ENCODE assay signal across 18 cellular contexts in the genomic region with DNA sequence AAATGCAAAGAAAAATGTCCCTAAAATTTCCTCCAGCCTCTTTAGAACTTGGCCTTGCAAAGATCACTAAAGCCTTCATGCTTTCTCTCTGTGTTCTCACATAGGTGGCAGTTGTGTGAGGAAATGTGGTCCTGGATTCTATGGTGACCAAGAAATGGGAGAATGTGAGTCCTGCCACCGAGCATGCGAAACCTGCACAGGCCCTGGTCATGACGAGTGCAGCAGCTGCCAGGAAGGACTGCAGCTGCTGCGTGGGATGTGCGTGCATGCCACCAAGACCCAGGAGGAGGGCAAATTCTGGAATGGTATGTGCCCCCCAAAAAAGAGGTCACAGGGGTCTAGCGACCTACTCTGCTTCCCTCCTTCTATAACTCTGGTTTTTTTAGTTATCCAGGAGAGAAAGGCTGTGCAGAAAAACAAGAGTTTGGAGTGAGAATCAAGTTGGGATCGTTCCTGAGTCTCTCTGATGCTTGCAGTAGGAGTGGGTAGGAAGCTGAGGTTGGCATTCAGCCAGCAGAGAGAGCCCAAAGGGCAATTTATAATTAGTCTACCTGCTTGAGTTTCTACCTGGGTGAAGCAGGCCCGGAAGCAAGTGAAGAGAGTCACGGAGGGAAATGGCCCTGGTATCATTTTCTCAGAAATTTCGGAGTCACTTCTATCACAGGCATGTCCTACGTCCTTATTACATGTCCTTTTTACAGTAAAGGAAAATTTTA.
A peak's percentile ranks its signal among the peaks of the same experiment; 100 is the strongest.
DNase-seq lines count a peak whose midpoint lies in the region; ATAC-seq, FAIRE-seq and TF ChIP-seq lines count a peak whose summit lies in the region.
"Had no signal": no experiment of that assay in that cellular context is flagged by ENCODE, and none has a peak within 500 bp of the region (broad histone marks: within the 10 kb centered on the region; RNA-seq: fewer than 3 reads in every experiment).

No MANE protein-coding gene starts in this region.

- no peaks in the 10 kb centered on the region for H3K9me3 Mint-ChIP-seq in GM23338
- no peaks in the 10 kb centered on the region for H3K9me3 Mint-ChIP-seq in stimulated activated memory B cell treated with anti-CD40 and anti-IgM and Interleukin-4, amounts not matched to agents 10 μg/mL and 1 μg/mL and 100 μg/mL, for 72 hours
- H3K9me3 Mint-ChIP-seq: activated T-cell treated with anti-CD3 and anti-CD28 coated beads, Interleukin-2, amount 50 U/mL, for 24 hours; CD4-positive, alpha-beta T cell; H9; stimulated activated effector memory CD8-positive, alpha-beta T cell treated with anti-CD3 and anti-CD28 coated beads, Interleukin-12 subunit alpha, Interleukin-12 subunit beta, amount 100 ng/mL, for 72 hours; T-cell had no signal

- H3K9ac ChIP-seq in trophoblast cell (ENCODE audit: low read length): no peak overlapping the region

- H3K4me3 ChIP-seq in GM23338 (no peak overlapping the region), small intestine (ENCODE audit: low read depth in 1 of 2, low read length in 2 of 2) (no peak overlapping the region), trophoblast cell (ENCODE audit: low read depth, low read length) (no peak overlapping the region)
- H3K4me3 ChIP-seq: suprapubic skin had no signal

- H3K36me3 ChIP-seq in GM23338 (ENCODE audit: insufficient read depth) (no peaks in the 10 kb centered on the region), small intestine (ENCODE audit: control insufficient read depth in 2 of 2, insufficient read depth in 2 of 2, low read length in 2 of 2) (peaks cover 3 to 11% of the 10 kb centered on the region in 2 donors), trophoblast cell (ENCODE audit: control insufficient read depth in 1 of 2, insufficient read depth in 2 of 2, low read length in 2 of 2) (no peaks in the 10 kb centered on the region)
- H3K36me3 ChIP-seq: brain microvascular endothelial cell, suprapubic skin had no signal

- no peak overlapping the region for H3K27ac ChIP-seq in GM23338 (ENCODE audit: low read depth)
- H3K27ac ChIP-seq in small intestine (ENCODE audit: low read depth in 1 of 2, low read length in 1 of 2): no peak overlapping the region
- no peak overlapping the region for H3K27ac ChIP-seq in trophoblast cell (ENCODE audit: low read depth, low read length)
- H3K27ac ChIP-seq: brain microvascular endothelial cell had no signal

- no peaks in the 10 kb centered on the region for H4K20me1 ChIP-seq in GM23338 (replicated peaks; ENCODE audit: insufficient read depth)

- H3K4me1 Mint-ChIP-seq in GM23338: peaks cover 16% of the 10 kb centered on the region; the same call in 2 of the 3 replicates
- no peaks in the 10 kb centered on the region for H3K4me1 Mint-ChIP-seq in stimulated activated memory B cell treated with anti-CD40 and anti-IgM and Interleukin-4, amounts not matched to agents 10 μg/mL and 1 μg/mL and 100 μg/mL, for 72 hours

- H3F3A ChIP-seq in GM23338 (replicated peaks; ENCODE audit: low read depth): no peaks in the 10 kb centered on the region

- H2BK5ac ChIP-seq in trophoblast cell (ENCODE audit: low read depth, low read length, poor library complexity): no peak overlapping the region

- no peak overlapping the region for H3K23ac ChIP-seq in trophoblast cell (ENCODE audit: low read length)

- no peaks in the 10 kb centered on the region; the same call in 1 of the 2 replicates for H3K4me1 ChIP-seq in GM23338 (ENCODE audit: insufficient read depth)
- H3K4me1 ChIP-seq in small intestine (ENCODE audit: control insufficient read depth in 2 of 2, insufficient read depth in 1 of 2, low read depth in 1 of 2, low read length in 1 of 2): peaks cover 0 to 6% of the 10 kb centered on the region in 2 donors
- H3K4me1 ChIP-seq in trophoblast cell (ENCODE audit: control insufficient read depth in 1 of 2, insufficient read depth in 2 of 2, low read length in 2 of 2): peaks cover 8 to 10% of the 10 kb centered on the region in 2 experiments

- H3K4me3 Mint-ChIP-seq in GM23338: no peak overlapping the region
- no peak overlapping the region for H3K4me3 Mint-ChIP-seq in stimulated activated memory B cell treated with anti-CD40 and anti-IgM and Interleukin-4, amounts not matched to agents 10 μg/mL and 1 μg/mL and 100 μg/mL, for 72 hours
- H3K4me3 Mint-ChIP-seq: activated T-cell treated with anti-CD3 and anti-CD28 coated beads, Interleukin-2, amount 50 U/mL, for 24 hours; CD4-positive, alpha-beta T cell; H9; stimulated activated effector memory CD8-positive, alpha-beta T cell treated with anti-CD3 and anti-CD28 coated beads, Interleukin-12 subunit alpha, Interleukin-12 subunit beta, amount 100 ng/mL, for 72 hours; T-cell had no signal

- H2BK120ac ChIP-seq in trophoblast cell (ENCODE audit: insufficient read depth, low read length, poor library complexity): no peak overlapping the region

- H3K36me3 Mint-ChIP-seq in GM23338 (ENCODE audit: low read depth): no peaks in the 10 kb centered on the region
- H3K36me3 Mint-ChIP-seq in stimulated activated memory B cell treated with anti-CD40 and anti-IgM and Interleukin-4, amounts not matched to agents 10 μg/mL and 1 μg/mL and 100 μg/mL, for 72 hours: no peaks in the 10 kb centered on the region
- H3K36me3 Mint-ChIP-seq: stimulated activated effector memory CD8-positive, alpha-beta T cell treated with anti-CD3 and anti-CD28 coated beads, Interleukin-12 subunit alpha, Interleukin-12 subunit beta, amount 100 ng/mL, for 72 hours; T-cell had no signal

- H2BK12ac ChIP-seq in trophoblast cell (ENCODE audit: low read length): no peak overlapping the region

- no peak overlapping the region for H3K14ac ChIP-seq in trophoblast cell (ENCODE audit: low read length)

- H3K79me2 ChIP-seq in GM23338 (replicated peaks; ENCODE audit: insufficient read depth): no peaks in the 10 kb centered on the region
- H3K79me2 ChIP-seq in trophoblast cell (ENCODE audit: control insufficient read depth, insufficient read depth, low read length, poor library complexity): no peaks in the 10 kb centered on the region

- no peak overlapping the region for H3K18ac ChIP-seq in trophoblast cell (ENCODE audit: low read length)

- FAIRE-seq in small intestine (lab: Jason Lieb, UNC): no peak

- H4K12ac ChIP-seq in trophoblast cell (ENCODE audit: low read depth, low read length): no peak overlapping the region

- H3K9me2 ChIP-seq in GM23338 (ENCODE audit: insufficient read depth): 0 out of 2 replicates have a peak, but pooled peaks cover 3% of the 10 kb centered on the region

- no peak overlapping the region for H4K91ac ChIP-seq in trophoblast cell (ENCODE audit: low read depth, low read length)

- peaks cover 8% of the 10 kb centered on the region for H3K79me1 ChIP-seq in trophoblast cell (ENCODE audit: low read length)

- TF ChIP-seq CTCF in GM23338 (conservative IDR thresholded peaks at IDR 0.05; ENCODE audit: low read depth in 2 of 2): no peak

- H2AK5ac ChIP-seq in trophoblast cell (ENCODE audit: low read length): no peak overlapping the region

- peak overlapping the region; percentile 12; the same call in 1 of the 2 replicates for H2AFZ ChIP-seq in GM23338
- H2AFZ ChIP-seq in trophoblast cell (ENCODE audit: insufficient read depth, low read length, poor library complexity): no peak overlapping the region

- H3K9me3 ChIP-seq in small intestine (ENCODE audit: control insufficient read depth, low read depth) (no peaks in the 10 kb centered on the region), trophoblast cell (ENCODE audit: insufficient read depth, low read depth, low read length) (no peaks in the 10 kb centered on the region)
- H3K9me3 ChIP-seq: suprapubic skin had no signal

- no peak for DNase-seq in GM23338 (ENCODE audit: low spot score)
- DNase-seq in NCI-H1105 treated with DMSO at 0.1 percent for 48 hours (lab: John Stamatoyannopoulos, UW): peak; percentile 73
- DNase-seq in kidney tubule cell (ENCODE audit: low spot score): peak; percentile 16
- peak; percentile 86 for DNase-seq in small intestine
- no peak for DNase-seq in anterior cingulate cortex (lab: John Stamatoyannopoulos, UW)
- no peak for DNase-seq in trophoblast cell
- DNase-seq: activated T-cell treated with anti-CD3 and anti-CD28 coated beads, Interleukin-2, amount 50 U/mL, for 24 hours; CD4-positive, alpha-beta T cell; GF-D8; glutamatergic neuron; H9; NCI-H187 treated with DMSO at 0.1 percent for 48 hours; nucleus accumbens; T-cell had no signal

- H3K27ac Mint-ChIP-seq in GM23338: no peak overlapping the region; the same call in 1 of the 2 replicates
- no peak overlapping the region for H3K27ac Mint-ChIP-seq in stimulated activated memory B cell treated with anti-CD40 and anti-IgM and Interleukin-4, amounts not matched to agents 10 μg/mL and 1 μg/mL and 100 μg/mL, for 72 hours
- H3K27ac Mint-ChIP-seq: activated T-cell treated with anti-CD3 and anti-CD28 coated beads, Interleukin-2, amount 50 U/mL, for 24 hours; CD4-positive, alpha-beta T cell; stimulated activated effector memory CD8-positive, alpha-beta T cell treated with anti-CD3 and anti-CD28 coated beads, Interleukin-12 subunit alpha, Interleukin-12 subunit beta, amount 100 ng/mL, for 72 hours; T-cell had no signal

- H3K4ac ChIP-seq in trophoblast cell (ENCODE audit: low read depth, low read length): no peak overlapping the region

- H3K27me3 ChIP-seq in GM23338 (ENCODE audit: insufficient read depth) (no peaks in the 10 kb centered on the region), small intestine (ENCODE audit: control insufficient read depth in 2 of 2, insufficient read depth in 2 of 2, low read length in 2 of 2) (no peaks in the 10 kb centered on the region), trophoblast cell (ENCODE audit: insufficient read depth, low read length) (no peaks in the 10 kb centered on the region)
- H3K27me3 ChIP-seq: brain microvascular endothelial cell, suprapubic skin had no signal

- no peak overlapping the region for H4K8ac ChIP-seq in trophoblast cell (ENCODE audit: low read depth, low read length)

- H3K4me2 ChIP-seq in GM23338: no peak overlapping the region
- no peak overlapping the region for H3K4me2 ChIP-seq in trophoblast cell (ENCODE audit: low read length)

- ATAC-seq in GM23338: no peak
- ATAC-seq in stimulated activated memory B cell treated with anti-CD40 and anti-IgM and Interleukin-4, amounts not matched to agents 10 μg/mL and 1 μg/mL and 100 μg/mL, for 72 hours: no peak
- ATAC-seq: T-cell had no signal

- WGBS in small intestine, 3 donors: 39 to 67% (median 56%) methylated on average over 11 of the region's 11 CpGs
- WGBS in trophoblast cell (ENCODE audit: extremely low coverage, insufficient coverage, insufficient read length): no CpG with 5 or more reads among the region's 11 CpGs

- H3K27me3 Mint-ChIP-seq in GM23338 (ENCODE audit: insufficient read depth, low read depth, poor library complexity): peaks cover 8% of the 10 kb centered on the region
- peaks cover 17% of the 10 kb centered on the region for H3K27me3 Mint-ChIP-seq in stimulated activated memory B cell treated with anti-CD40 and anti-IgM and Interleukin-4, amounts not matched to agents 10 μg/mL and 1 μg/mL and 100 μg/mL, for 72 hours
- H3K27me3 Mint-ChIP-seq: activated T-cell treated with anti-CD3 and anti-CD28 coated beads, Interleukin-2, amount 50 U/mL, for 24 hours; CD4-positive, alpha-beta T cell; T-cell had no signal

TF ChIP-seq in GM23338, 12 proteins besides CTCF, POLR2A, EP300 and RAD21 (continues in another document):
- no peak for TF ChIP-seq NANOG (IDR thresholded peaks at IDR 0.05; ENCODE audit: borderline replicate concordance)

Comparison
In these comparisons a context has a peak if more than half of its experiments do, and no peak if none do; other contexts are left out.
1. DNase-seq: peak in NCI-H1105 treated with DMSO at 0.1 percent for 48 hours (single experiment), kidney tubule cell (single experiment) and small intestine (single experiment); none in GM23338 (single experiment), anterior cingulate cortex (0 of 58) and trophoblast cell (0 of 2).